12 cellular contexts compared by ENCODE assay signal in the genomic region with DNA sequence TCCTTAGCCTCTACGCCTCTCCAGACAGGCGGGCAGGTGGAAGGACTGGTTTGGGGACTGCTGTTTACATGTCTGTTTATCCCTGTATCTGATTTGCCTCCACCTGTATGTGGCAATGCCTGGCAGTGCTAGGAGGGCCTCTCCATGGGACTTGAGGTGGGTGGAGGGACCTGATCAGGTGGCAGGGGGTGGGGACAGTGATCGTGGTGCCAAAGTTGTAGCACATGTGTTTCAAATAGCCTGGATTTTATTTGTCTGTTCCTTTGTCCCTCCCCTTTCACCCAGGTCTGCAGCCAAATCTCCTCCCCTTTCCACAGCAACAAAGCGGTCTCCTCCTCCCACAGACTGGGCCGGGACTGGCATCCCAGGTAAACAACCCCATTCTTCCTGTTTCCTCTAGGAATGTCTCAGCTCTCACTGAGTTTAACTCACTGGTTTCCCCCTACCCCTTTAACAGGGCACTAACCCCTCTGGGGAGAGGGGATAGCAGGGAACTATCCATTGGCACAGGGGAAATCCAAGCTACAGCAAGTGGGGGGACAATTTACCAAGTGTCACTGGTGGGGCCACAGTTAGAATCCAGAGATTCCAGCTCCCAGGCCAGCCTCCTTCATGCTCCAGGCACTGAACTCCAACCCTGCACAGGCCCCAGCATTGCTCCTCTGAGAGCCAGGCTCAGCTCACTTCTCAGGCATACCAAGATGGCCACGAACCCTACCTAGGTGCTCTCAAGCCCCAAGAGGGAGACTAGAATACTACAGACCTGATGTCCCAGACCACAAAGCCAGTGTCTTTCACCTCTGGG. TPM values are rescaled to one million over a fixed set of nuclear protein-coding genes. Genes with fewer than 3 reads are reported as not detected.
A peak's percentile ranks its signal among the peaks of the same experiment; 100 is the strongest.
DNase-seq lines count a peak whose midpoint lies in the region; ATAC-seq and TF ChIP-seq lines count a peak whose summit lies in the region.
"Had no signal": no experiment of that assay in that cellular context is flagged by ENCODE, and none has a peak within 500 bp of the region (broad histone marks: within the 10 kb centered on the region; RNA-seq: fewer than 3 reads in every experiment).

No MANE protein-coding gene starts in this region.

- TF ChIP-seq POLR2A in right lobe of liver (IDR thresholded peaks at IDR 0.05) (no peak), transverse colon (IDR thresholded peaks at IDR 0.05) (no peak)

- H3K9me3 Mint-ChIP-seq in activated T-helper 2 cell treated with anti-CD3 and anti-CD28 coated beads, Interferon-gamma antibody, Interleukin-2, Interleukin-4, amounts not matched to agents 10 μg/mL and 5 μg/mL and 100 μg/mL, durations not matched to agents 14 hours and 24 hours and 36 hours, result no peaks in the 10 kb centered on the region
- H3K9me3 Mint-ChIP-seq: CD8-positive, alpha-beta memory T cell; naive thymus-derived CD8-positive, alpha-beta T cell; stimulated activated naive CD8-positive, alpha-beta T cell treated with anti-CD3 and anti-CD28 coated beads, Interleukin-15, Interleukin-2, amounts not matched to agents 100 ng/mL and 50 ng/mL, for 24 hours had no signal

- peak; percentile 57 to 80 (median 76) for ATAC-seq in right lobe of liver
- ATAC-seq in T-helper 17 cell, result no peak
- ATAC-seq in right cardiac atrium, result no peak

- H3K27ac ChIP-seq in right lobe of liver, result no peak overlapping the region
- H3K27ac ChIP-seq in transverse colon, result peak overlapping the region; percentile 15 to 43 (median 21)
- no peak overlapping the region for H3K27ac ChIP-seq in right cardiac atrium (ENCODE audit: low read length)

- no peak overlapping the region for H3K4me3 Mint-ChIP-seq in activated T-helper 2 cell treated with anti-CD3 and anti-CD28 coated beads, Interferon-gamma antibody, Interleukin-2, Interleukin-4, amounts not matched to agents 10 μg/mL and 5 μg/mL and 100 μg/mL, durations not matched to agents 14 hours and 24 hours and 36 hours (ENCODE audit: low read depth)
- H3K4me3 Mint-ChIP-seq in T-helper 17 cell, result no peak overlapping the region
- H3K4me3 Mint-ChIP-seq: CD8-positive, alpha-beta memory T cell; naive thymus-derived CD8-positive, alpha-beta T cell; stimulated activated naive CD8-positive, alpha-beta T cell treated with anti-CD3 and anti-CD28 coated beads, Interleukin-15, Interleukin-2, amounts not matched to agents 100 ng/mL and 50 ng/mL, for 24 hours had no signal

- H3K4me1 ChIP-seq in right lobe of liver (peaks cover 0 to 9% (median 4%) of the 10 kb centered on the region in 4 donors), transverse colon (peaks cover 0 to 26% (median 14%) of the 10 kb centered on the region in 4 donors), right cardiac atrium (ENCODE audit: control insufficient read depth, insufficient read depth, low read length) (no peaks in the 10 kb centered on the region)

- TF ChIP-seq EP300 in transverse colon (IDR thresholded peaks at IDR 0.05; ENCODE audit: low read depth), result no peak

- H3K4me1 Mint-ChIP-seq in activated T-helper 2 cell treated with anti-CD3 and anti-CD28 coated beads, Interferon-gamma antibody, Interleukin-2, Interleukin-4, amounts not matched to agents 10 μg/mL and 5 μg/mL and 100 μg/mL, durations not matched to agents 14 hours and 24 hours and 36 hours (ENCODE audit: low read depth), result no peaks in the 10 kb centered on the region
- peaks cover 15% of the 10 kb centered on the region for H3K4me1 Mint-ChIP-seq in T-helper 17 cell
- H3K4me1 Mint-ChIP-seq: CD8-positive, alpha-beta memory T cell had no signal

- no peak overlapping the region for H3K4me3 ChIP-seq in right lobe of liver
- no peak overlapping the region for H3K4me3 ChIP-seq in transverse colon
- no peak overlapping the region for H3K4me3 ChIP-seq in right cardiac atrium (ENCODE audit: low read length)

- intact Hi-C loops in activated T-helper 2 cell treated with anti-CD3 and anti-CD28 coated beads, Interferon-gamma antibody, Interleukin-2, Interleukin-4, amounts not matched to agents 10 μg/mL and 5 μg/mL and 100 μg/mL, durations not matched to agents 14 hours and 24 hours and 36 hours (cut with micrococcal nuclease), result no loop called here
- intact Hi-C loops in right lobe of liver (cut with DNase I), result loop anchor here in 1 of 2 donors (5.0 kb wide), 1 partner anchor 130 kb away; no protein-coding TSS in a partner anchor
- intact Hi-C loops in transverse colon (cut with DNase I; ENCODE audit: low total_unique reads), result loop anchor here (5.0 kb wide), 1 partner anchor 130 kb away; no protein-coding TSS in a partner anchor
- intact Hi-C loops in right cardiac atrium (cut with DNase I), result loop anchor here (2.0 to 5.0 kb wide), 4 partner anchors 65 to 130 kb away; no protein-coding TSS in a partner anchor

- H3K27me3 Mint-ChIP-seq in activated T-helper 2 cell treated with anti-CD3 and anti-CD28 coated beads, Interferon-gamma antibody, Interleukin-2, Interleukin-4, amounts not matched to agents 10 μg/mL and 5 μg/mL and 100 μg/mL, durations not matched to agents 14 hours and 24 hours and 36 hours (ENCODE audit: low read depth), result peaks cover 29% of the 10 kb centered on the region
- H3K27me3 Mint-ChIP-seq in T-helper 17 cell, result peaks cover 56% of the 10 kb centered on the region

- no peaks in the 10 kb centered on the region for H3K36me3 Mint-ChIP-seq in activated T-helper 2 cell treated with anti-CD3 and anti-CD28 coated beads, Interferon-gamma antibody, Interleukin-2, Interleukin-4, amounts not matched to agents 10 μg/mL and 5 μg/mL and 100 μg/mL, durations not matched to agents 14 hours and 24 hours and 36 hours (ENCODE audit: low read depth)
- H3K36me3 Mint-ChIP-seq in T-helper 17 cell (ENCODE audit: low read depth), result no peaks in the 10 kb centered on the region
- H3K36me3 Mint-ChIP-seq: CD8-positive, alpha-beta memory T cell; naive thymus-derived CD8-positive, alpha-beta T cell had no signal

- TF ChIP-seq CTCF in right lobe of liver (IDR thresholded peaks at IDR 0.05) (no peak), transverse colon (IDR thresholded peaks at IDR 0.05) (no peak)

- WGBS in right lobe of liver (ENCODE audit: insufficient coverage, low coverage, low lambda C conversion rate, missing lambda C conversion rate), result 45% methylated on average over 5 of the region's 6 CpGs
- 20 to 39% methylated on average over 2 to 6 of the region's 6 CpGs for whole genome bisulfite sequencing in transverse colon (ENCODE audit: low coverage in 1 of 2), 2 donors
- 76% methylated on average over 6 of the region's 6 CpGs for WGBS in right cardiac atrium

- DNase-seq in NCI-H2196 (lab: John Stamatoyannopoulos, UW; ENCODE audit: unreplicated experiment), result peak; percentile 45
- no peak for DNase-seq in NCI-H2196 treated with DMSO at 0.1 percent for 48 hours (lab: John Stamatoyannopoulos, UW; ENCODE audit: unreplicated experiment)
- no peak for DNase-seq in activated T-helper 2 cell treated with anti-CD3 and anti-CD28 coated beads, Interferon-gamma antibody, Interleukin-2, Interleukin-4, amounts not matched to agents 10 μg/mL and 5 μg/mL and 100 μg/mL, durations not matched to agents 14 hours and 24 hours and 36 hours (ENCODE audit: low spot score)
- peak; percentile 48 to 64 (median 61) for DNase-seq in right lobe of liver
- peak; percentile 71 for DNase-seq in transverse colon
- DNase-seq in T-helper 17 cell, result no peak
- no peak for DNase-seq in right cardiac atrium
- no peak for DNase-seq in NCI-H524 treated with DMSO at 0.1 percent for 48 hours (lab: John Stamatoyannopoulos, UW)
- DNase-seq: activated gamma-delta T cell had no signal

- in situ Hi-C loops in transverse colon (cut with MboI; ENCODE audit: low pct_ligation_motif_present in 1 of 4, low pct_unique_long_range_greater_than_20kb in 1 of 4, low sequenced_read_pairs in 3 of 4), result loop anchor here in 1 of 4 donors (5.0 to 10.0 kb wide), 2 partner anchors 67 to 130 kb away; no protein-coding TSS in a partner anchor

- no peaks in the 10 kb centered on the region for H3K9me3 ChIP-seq in right lobe of liver
- no peaks in the 10 kb centered on the region for H3K9me3 ChIP-seq in transverse colon
- no peaks in the 10 kb centered on the region for H3K9me3 ChIP-seq in T-helper 17 cell (ENCODE audit: control insufficient read depth, low read length, poor library complexity, severe bottlenecking)
- no peaks in the 10 kb centered on the region for H3K9me3 ChIP-seq in right cardiac atrium (ENCODE audit: control insufficient read depth, low read length)

- H3K36me3 ChIP-seq in right lobe of liver (no peaks in the 10 kb centered on the region), transverse colon (no peaks in the 10 kb centered on the region)

- H3K27me3 ChIP-seq in right lobe of liver (no peaks in the 10 kb centered on the region), transverse colon (peaks cover 1% of the 10 kb centered on the region), right cardiac atrium (ENCODE audit: control insufficient read depth, insufficient read depth) (no peaks in the 10 kb centered on the region)

- peak overlapping the region; percentile 28 for H3K27ac Mint-ChIP-seq in activated T-helper 2 cell treated with anti-CD3 and anti-CD28 coated beads, Interferon-gamma antibody, Interleukin-2, Interleukin-4, amounts not matched to agents 10 μg/mL and 5 μg/mL and 100 μg/mL, durations not matched to agents 14 hours and 24 hours and 36 hours
- H3K27ac Mint-ChIP-seq in T-helper 17 cell, result no peak overlapping the region
- H3K27ac Mint-ChIP-seq: CD8-positive, alpha-beta memory T cell; stimulated activated naive CD8-positive, alpha-beta T cell treated with anti-CD3 and anti-CD28 coated beads, Interleukin-15, Interleukin-2, amounts not matched to agents 100 ng/mL and 50 ng/mL, for 24 hours had no signal

RNA-seq across cellular contexts. Expression of a gene that starts 22.9 kb away (rescaled TPM):
- total RNA-seq in activated T-helper 2 cell treated with anti-CD3 and anti-CD28 coated beads, Interferon-gamma antibody, Interleukin-2, Interleukin-4, amounts not matched to agents 10 μg/mL and 5 μg/mL and 100 μg/mL, durations not matched to agents 14 hours and 24 hours and 36 hours, result 0.41 and 0.46 TPM in 2 replicates
- 1 to 10 TPM in 1 of 6 experiments, under 1 TPM in 5; 0.07 to 1.3 (median 0.38) TPM for total RNA-seq in right lobe of liver
- total RNA-seq in transverse colon, result 1 to 10 TPM in 3 of 4 donors, not detected in 1; 1.3 to 9.4 (median 1.5) TPM
- under 1 TPM; 0.10 to 0.32 TPM for total RNA-seq in T-helper 17 cell
- 10 to 100 TPM; 15.7 to 21.3 (median 17.0) TPM for total RNA-seq in right cardiac atrium
- 7.5 TPM for polyA plus RNA-seq in right cardiac atrium
- polyA plus RNA-seq: naive thymus-derived CD8-positive, alpha-beta T cell had no signal

RNA-seq across cellular contexts. Expression of a gene that starts 34.0 kb away (rescaled TPM):
- 17.4 and 17.7 TPM in 2 replicates for total RNA-seq in activated T-helper 2 cell treated with anti-CD3 and anti-CD28 coated beads, Interferon-gamma antibody, Interleukin-2, Interleukin-4, amounts not matched to agents 10 μg/mL and 5 μg/mL and 100 μg/mL, durations not matched to agents 14 hours and 24 hours and 36 hours
- total RNA-seq in right lobe of liver (100 to 1,000 TPM in 3 of 6 experiments, 10 to 100 TPM in 3; 75.1 to 113 (median 94.0) TPM), transverse colon (100 to 1,000 TPM in 2 of 4 donors, 10 to 100 TPM in 2; 75.9 to 116 (median 94.3) TPM), T-helper 17 cell (10 to 100 TPM; 12.9 to 31.3 TPM), right cardiac atrium (100 to 1,000 TPM in 2 of 4 donors, 10 to 100 TPM in 2; 93.1 to 112 (median 97.3) TPM)
- 26.1 TPM for polyA plus RNA-seq in right cardiac atrium

Comparison
In these comparisons a context has a peak if more than half of its experiments do, and no peak if none do; other contexts are left out.
1. DNase-seq: peak in NCI-H2196 (single experiment), right lobe of liver (3 of 3) and transverse colon (single experiment); none in NCI-H2196 treated with DMSO at 0.1 percent for 48 hours (single experiment), activated T-helper 2 cell treated with anti-CD3 and anti-CD28 coated beads, Interferon-gamma antibody, Interleukin-2, Interleukin-4, amounts not matched to agents 10 μg/mL and 5 μg/mL and 100 μg/mL, durations not matched to agents 14 hours and 24 hours and 36 hours (single experiment), T-helper 17 cell (0 of 3), right cardiac atrium (0 of 3) and NCI-H524 treated with DMSO at 0.1 percent for 48 hours (single experiment).
2. ATAC-seq: peak in right lobe of liver (4 of 4); none in T-helper 17 cell (single experiment) and right cardiac atrium (0 of 2).
3. H3K27ac ChIP-seq: peak in transverse colon (4 of 4); none in right lobe of liver (0 of 3) and right cardiac atrium (single experiment).